In the genomic region with DNA sequence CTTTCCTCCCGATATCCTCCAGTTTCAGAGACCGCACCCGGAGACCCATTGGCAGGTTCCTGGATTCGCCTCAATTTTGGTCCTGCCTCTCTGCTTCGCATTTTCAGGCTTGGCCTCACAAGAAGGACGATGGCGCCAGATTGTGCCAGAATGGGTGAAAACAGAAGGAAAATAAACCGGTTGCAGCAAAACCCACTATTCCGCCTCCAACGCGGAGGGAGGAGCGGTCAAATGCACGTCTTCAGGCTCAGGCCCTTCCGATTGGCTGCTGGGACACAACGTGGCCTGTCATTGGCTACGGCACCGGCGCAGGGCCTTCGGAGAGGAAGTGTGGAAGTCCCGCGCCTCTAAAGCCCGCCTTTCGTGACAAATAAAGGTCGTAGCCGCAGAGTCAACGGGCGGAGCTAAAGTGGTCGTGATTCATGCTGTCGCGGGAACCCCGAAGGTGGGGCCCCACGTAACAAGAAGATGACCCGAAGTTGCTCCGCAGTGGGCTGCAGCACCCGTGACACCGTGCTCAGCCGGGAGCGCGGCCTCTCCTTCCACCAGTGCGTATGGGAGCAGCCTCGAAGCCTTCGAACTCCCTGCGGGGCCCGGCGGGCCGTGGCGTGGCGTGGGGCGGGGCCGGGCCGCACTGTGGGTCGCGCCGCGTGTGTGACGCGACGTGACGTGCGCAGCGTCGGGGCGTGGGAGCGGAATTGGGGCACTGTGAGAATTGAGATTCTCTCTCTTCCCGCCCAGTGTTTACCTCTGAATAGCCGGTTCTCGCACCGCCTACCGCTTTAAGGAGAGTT, we compare ENCODE assay signal across 8 cellular contexts. TPM values are rescaled to one million over a fixed set of nuclear protein-coding genes. Genes with fewer than 3 reads are reported as not detected.
DNase-seq lines count a peak whose midpoint lies in the region; ATAC-seq and TF ChIP-seq lines count a peak whose summit lies in the region.

A gene with protein sequence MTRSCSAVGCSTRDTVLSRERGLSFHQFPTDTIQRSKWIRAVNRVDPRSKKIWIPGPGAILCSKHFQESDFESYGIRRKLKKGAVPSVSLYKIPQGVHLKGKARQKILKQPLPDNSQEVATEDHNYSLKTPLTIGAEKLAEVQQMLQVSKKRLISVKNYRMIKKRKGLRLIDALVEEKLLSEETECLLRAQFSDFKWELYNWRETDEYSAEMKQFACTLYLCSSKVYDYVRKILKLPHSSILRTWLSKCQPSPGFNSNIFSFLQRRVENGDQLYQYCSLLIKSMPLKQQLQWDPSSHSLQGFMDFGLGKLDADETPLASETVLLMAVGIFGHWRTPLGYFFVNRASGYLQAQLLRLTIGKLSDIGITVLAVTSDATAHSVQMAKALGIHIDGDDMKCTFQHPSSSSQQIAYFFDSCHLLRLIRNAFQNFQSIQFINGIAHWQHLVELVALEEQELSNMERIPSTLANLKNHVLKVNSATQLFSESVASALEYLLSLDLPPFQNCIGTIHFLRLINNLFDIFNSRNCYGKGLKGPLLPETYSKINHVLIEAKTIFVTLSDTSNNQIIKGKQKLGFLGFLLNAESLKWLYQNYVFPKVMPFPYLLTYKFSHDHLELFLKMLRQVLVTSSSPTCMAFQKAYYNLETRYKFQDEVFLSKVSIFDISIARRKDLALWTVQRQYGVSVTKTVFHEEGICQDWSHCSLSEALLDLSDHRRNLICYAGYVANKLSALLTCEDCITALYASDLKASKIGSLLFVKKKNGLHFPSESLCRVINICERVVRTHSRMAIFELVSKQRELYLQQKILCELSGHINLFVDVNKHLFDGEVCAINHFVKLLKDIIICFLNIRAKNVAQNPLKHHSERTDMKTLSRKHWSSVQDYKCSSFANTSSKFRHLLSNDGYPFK (plus strand): TSS at position 401 of the 794 bp plus-strand sequence. CDS start 68 bp downstream, at position 469.

- DNase-seq in GM12864 (ENCODE audit: low read depth) (peak; percentile 99), NCI-H1105 (lab: John Stamatoyannopoulos, UW) (peak; percentile 90), head of caudate nucleus (peak; percentile 96 to 100 (median 99)), osteoblast (ENCODE audit: insufficient read length, low spot score, missing footprints) (peak; percentile 97), thoracic aorta (ENCODE audit: low spot score) (peak; percentile 96)
- DNase-seq in activated naive CD8-positive, alpha-beta T cell treated with anti-CD3 and anti-CD28 coated beads, Interleukin-2, amount 10 ng/mL, durations not matched to agents 7 days and 5 days, result peak; percentile 95

- H4K20me1 ChIP-seq in osteoblast (ENCODE audit: insufficient read depth, low read length), result peaks cover 10% of the 10 kb centered on the region

- H3K4me2 ChIP-seq in osteoblast (ENCODE audit: insufficient read depth, low read length), result peak within 1 kb of the TSS; percentile 95

- H3K27ac ChIP-seq in osteoblast (ENCODE audit: low read depth, low read length) (peak within 1 kb of the TSS; percentile 100), thoracic aorta (peak within 1 kb of the TSS; percentile 96 to 99)

- H3K36me3 Mint-ChIP-seq in activated naive CD8-positive, alpha-beta T cell treated with anti-CD3 and anti-CD28 coated beads, Interleukin-2, amount 10 ng/mL, durations not matched to agents 7 days and 5 days, result peaks cover 14% of the 10 kb centered on the region

- H3K79me2 ChIP-seq in osteoblast (ENCODE audit: insufficient read depth, low read length), result peaks cover 60% of the 10 kb centered on the region

- H3K27me3 ChIP-seq in osteoblast (ENCODE audit: insufficient read depth, low read length), result no peaks in the 10 kb centered on the region
- H3K27me3 ChIP-seq in thoracic aorta (replicated peaks; ENCODE audit: insufficient read depth), result no peaks in the 10 kb centered on the region

- ATAC-seq in HG02642 (IDR thresholded peaks at IDR 0.05; ENCODE audit: poor library complexity, unreplicated experiment) (peak; percentile 94), SK-N-SH treated with all-trans-retinoic acid at 6 μM for 48 hours (peak; percentile 96), thoracic aorta (ENCODE audit: insufficient number of reproducible peaks, low FRiP score, low read depth) (peak; percentile 99)
- peak; percentile 89 for ATAC-seq in activated naive CD8-positive, alpha-beta T cell treated with anti-CD3 and anti-CD28 coated beads, Interleukin-2, amount 10 ng/mL, durations not matched to agents 7 days and 5 days (ENCODE audit: low read depth)

- H3K36me3 ChIP-seq in osteoblast (ENCODE audit: insufficient read depth, low read length) (peaks cover 17% of the 10 kb centered on the region), thoracic aorta (no peaks in the 10 kb centered on the region)

- POLR2A ChIA-PET in activated naive CD8-positive, alpha-beta T cell treated with anti-CD3 and anti-CD28 coated beads, Interleukin-2, amount 10 ng/mL, durations not matched to agents 7 days and 5 days (lab: Charles Lee), result interaction anchor here (0.6 to 4.7 kb wide), 13 partner anchors 10 to 471 kb away, joined by 3 to 39 read pairs (median 7); a partner anchor contains a TSS

- H3K4me1 Mint-ChIP-seq in activated naive CD8-positive, alpha-beta T cell treated with anti-CD3 and anti-CD28 coated beads, Interleukin-2, amount 10 ng/mL, durations not matched to agents 7 days and 5 days, result peaks cover 39% of the 10 kb centered on the region

- H3K27me3 Mint-ChIP-seq in activated naive CD8-positive, alpha-beta T cell treated with anti-CD3 and anti-CD28 coated beads, Interleukin-2, amount 10 ng/mL, durations not matched to agents 7 days and 5 days, result no peaks in the 10 kb centered on the region

- no peak within 1 kb of the TSS for H3K4me3 Mint-ChIP-seq in activated naive CD8-positive, alpha-beta T cell treated with anti-CD3 and anti-CD28 coated beads, Interleukin-2, amount 10 ng/mL, durations not matched to agents 7 days and 5 days

- H3K9me3 ChIP-seq in osteoblast (ENCODE audit: low read depth, low read length), result no peaks in the 10 kb centered on the region
- H3K9me3 ChIP-seq in thoracic aorta, result no peaks in the 10 kb centered on the region

- H2AFZ ChIP-seq in osteoblast (ENCODE audit: low read length), result peak within 1 kb of the TSS; percentile 78

- peak within 1 kb of the TSS; percentile 73 for H3K4me3 ChIP-seq in GM12864 (ENCODE audit: low read depth, low read length)
- peak within 1 kb of the TSS; percentile 83 for H3K4me3 ChIP-seq in osteoblast (ENCODE audit: insufficient read depth, low read length)
- H3K4me3 ChIP-seq in thoracic aorta, result peak within 1 kb of the TSS; percentile 76

- TF ChIP-seq CTCF in GM12864 (IDR thresholded peaks at IDR 0.05; ENCODE audit: low read depth, low read length, missing control alignments) (no peak), osteoblast (IDR thresholded peaks at IDR 0.05; ENCODE audit: extremely low read depth, low read depth, low read length) (no peak), thoracic aorta (IDR thresholded peaks at IDR 0.05) (no peak)

- intact Hi-C loops in head of caudate nucleus (cut with DNase I), result loop anchor here (5.0 to 10.0 kb wide), 2 partner anchors 112 to 436 kb away; a partner anchor contains a TSS

- H3K9me3 Mint-ChIP-seq in activated naive CD8-positive, alpha-beta T cell treated with anti-CD3 and anti-CD28 coated beads, Interleukin-2, amount 10 ng/mL, durations not matched to agents 7 days and 5 days, result no peaks in the 10 kb centered on the region

- no peak within 1 kb of the TSS for H3K27ac Mint-ChIP-seq in activated naive CD8-positive, alpha-beta T cell treated with anti-CD3 and anti-CD28 coated beads, Interleukin-2, amount 10 ng/mL, durations not matched to agents 7 days and 5 days

- peaks cover 23% of the 10 kb centered on the region for H3K4me1 ChIP-seq in osteoblast (ENCODE audit: insufficient read depth, low read length)
- H3K4me1 ChIP-seq in thoracic aorta (ENCODE audit: control insufficient read depth in 1 of 2, low read depth in 2 of 2), result peaks cover 19 to 31% of the 10 kb centered on the region in 2 donors

TF ChIP-seq in SK-N-SH treated with all-trans-retinoic acid at 6 μM for 48 hours, 23 proteins besides CTCF, POLR2A, EP300 and RAD21:
- TF ChIP-seq CSDC2 (CRISPR knock-in tag; IDR thresholded peaks at IDR 0.05), result no peak; the same call in 1 of the 2 replicates
- 0 out of 2 replicates have a peak, but pooled peaks have one; percentile 20 for TF ChIP-seq ZFP3 (CRISPR knock-in tag; IDR thresholded peaks at IDR 0.05)

RNA-seq across cellular contexts. Expression of the gene that starts here (rescaled TPM):
- 1 to 10 TPM; 4.0 to 4.7 TPM for total RNA-seq in activated naive CD8-positive, alpha-beta T cell treated with anti-CD3 and anti-CD28 coated beads, Interleukin-2, amount 10 ng/mL, durations not matched to agents 7 days and 5 days
- total RNA-seq in osteoblast (3.2 and 3.3 TPM in 2 replicates), thoracic aorta (1 to 10 TPM; 2.7 to 3.9 TPM)

Comparison
In these comparisons a context has a peak if more than half of its experiments do, and no peak if none do; other contexts are left out.
1. Peak in every context shown above with its lines: DNase-seq, ATAC-seq, H3K4me3 ChIP-seq and H3K27ac ChIP-seq.